23 cellular contexts compared by ENCODE assay signal in genomic region chr16:539901-540530, GRCh38. TPM values are rescaled to one million over a fixed set of nuclear protein-coding genes. Genes with fewer than 3 reads are reported as not detected.
A peak's percentile ranks its signal among the peaks of the same experiment; 100 is the strongest.
DNase-seq lines count a peak whose midpoint lies in the region; ATAC-seq, FAIRE-seq and TF ChIP-seq lines count a peak whose summit lies in the region.
"Had no signal": no experiment of that assay in that cellular context is flagged by ENCODE, and none has a peak within 500 bp of the region (broad histone marks: within the 10 kb centered on the region; RNA-seq: fewer than 3 reads in every experiment).

No MANE protein-coding gene starts in this region.

- no peak overlapping the region for H3K27ac Mint-ChIP-seq in GM23338
- H3K27ac Mint-ChIP-seq: activated naive CD4-positive, alpha-beta T cell treated with anti-CD3 and anti-CD28 coated beads for 36 hours; CD4-positive, CD25-positive, alpha-beta regulatory T cell had no signal

- H3K4me1 Mint-ChIP-seq in GM23338 = no peaks in the 10 kb centered on the region

- H3K36me3 ChIP-seq in HepG2 (replicated peaks in 1 of 2; ENCODE audit: control insufficient read depth in 1 of 2, insufficient read depth in 2 of 2, low read length in 2 of 2) = peaks cover 13 to 20% of the 10 kb centered on the region in 2 experiments; a peak in 4 of 5 replicates
- no peaks in the 10 kb centered on the region for H3K36me3 ChIP-seq in right lobe of liver
- H3K36me3 ChIP-seq in gastroesophageal sphincter = peaks cover 0 to 81% of the 10 kb centered on the region in 2 donors
- H3K36me3 ChIP-seq in gastrocnemius medialis = peaks cover 0 to 16% of the 10 kb centered on the region in 2 donors
- H3K36me3 ChIP-seq in GM23338 (ENCODE audit: insufficient read depth) = no peaks in the 10 kb centered on the region
- H3K36me3 ChIP-seq: breast epithelium had no signal

- H3K27me3 ChIP-seq in HepG2 (ENCODE audit: control insufficient read depth in 1 of 2, insufficient read depth in 2 of 2, low read length in 2 of 2) (no peaks in the 10 kb centered on the region), right lobe of liver (no peaks in the 10 kb centered on the region), gastroesophageal sphincter (no peaks in the 10 kb centered on the region), gastrocnemius medialis (no peaks in the 10 kb centered on the region), GM23338 (ENCODE audit: insufficient read depth) (no peaks in the 10 kb centered on the region)
- H3K27me3 ChIP-seq: breast epithelium, heart right ventricle, spleen had no signal

- TF ChIP-seq CTCF in HepG2 (CRISPR knock-in tag; IDR thresholded peaks at IDR 0.05) (no peak), right lobe of liver (IDR thresholded peaks at IDR 0.05) (no peak), fibroblast of the aortic adventitia (IDR thresholded peaks at IDR 0.05; ENCODE audit: insufficient read depth, low read length) (no peak), gastroesophageal sphincter (IDR thresholded peaks at IDR 0.05) (no peak), gastrocnemius medialis (IDR thresholded peaks at IDR 0.05 in 4 of 5, conservative IDR thresholded peaks at IDR 0.05 in 1 of 5) (no peak), GM23338 (conservative IDR thresholded peaks at IDR 0.05; ENCODE audit: low read depth in 2 of 2) (no peak)

- no peaks in the 10 kb centered on the region for H3F3A ChIP-seq in GM23338 (replicated peaks; ENCODE audit: low read depth)

- H3K79me2 ChIP-seq in HepG2 (ENCODE audit: insufficient read depth, low read length) (peaks cover 57% of the 10 kb centered on the region), GM23338 (replicated peaks; ENCODE audit: insufficient read depth) (peaks cover 43% of the 10 kb centered on the region)

- ATAC-seq in HepG2 (no peak), right lobe of liver (no peak), gastroesophageal sphincter (no peak), gastrocnemius medialis (no peak), GM23338 (no peak)
- ATAC-seq: heart right ventricle, Right ventricle myocardium inferior had no signal

- H3K4me3 ChIP-seq in HepG2 (replicated peaks in 1 of 3; ENCODE audit: insufficient read depth in 1 of 3, low read depth in 2 of 3, low read length in 3 of 3) = no peak overlapping the region
- no peak overlapping the region for H3K4me3 ChIP-seq in right lobe of liver
- H3K4me3 ChIP-seq in fibroblast of the aortic adventitia (ENCODE audit: low read depth, low read length) = no peak overlapping the region
- H3K4me3 ChIP-seq in gastroesophageal sphincter = no peak overlapping the region
- H3K4me3 ChIP-seq in gastrocnemius medialis = no peak overlapping the region
- H3K4me3 ChIP-seq in GM23338 = no peak overlapping the region
- H3K4me3 ChIP-seq: breast epithelium, heart right ventricle, lung, spleen had no signal

- H3K4me3 Mint-ChIP-seq in GM23338 = no peak overlapping the region
- H3K4me3 Mint-ChIP-seq: activated naive CD4-positive, alpha-beta T cell treated with anti-CD3 and anti-CD28 coated beads for 36 hours; CD4-positive, CD25-positive, alpha-beta regulatory T cell; naive B cell had no signal

- peaks cover 4% of the 10 kb centered on the region; the same call in 1 of the 3 replicates for H3K9me3 Mint-ChIP-seq in GM23338
- H3K9me3 Mint-ChIP-seq: activated naive CD4-positive, alpha-beta T cell treated with anti-CD3 and anti-CD28 coated beads for 36 hours; CD4-positive, CD25-positive, alpha-beta regulatory T cell; naive B cell had no signal

- no peak for FAIRE-seq in HepG2 (lab: Jason Lieb, UNC)

- TF ChIP-seq EP300 in HepG2 (IDR thresholded peaks at IDR 0.05; ENCODE audit: low read depth in 2 of 2, low read length in 2 of 2) (no peak), HepG2 (CRISPR knock-in tag; IDR thresholded peaks at IDR 0.05; ENCODE audit: borderline replicate concordance) (no peak), gastroesophageal sphincter (IDR thresholded peaks at IDR 0.05) (no peak)

- H4K20me1 ChIP-seq in HepG2 (ENCODE audit: insufficient read depth, low read length) = no peaks in the 10 kb centered on the region
- peaks cover 8% of the 10 kb centered on the region; the same call in 1 of the 2 replicates for H4K20me1 ChIP-seq in GM23338 (replicated peaks; ENCODE audit: insufficient read depth)

- peaks cover 6% of the 10 kb centered on the region for H3K36me3 Mint-ChIP-seq in GM23338 (ENCODE audit: low read depth)
- H3K36me3 Mint-ChIP-seq: CD4-positive, CD25-positive, alpha-beta regulatory T cell; naive B cell had no signal

- TF ChIP-seq POLR2A in HepG2 (IDR thresholded peaks at IDR 0.05; ENCODE audit: insufficient read depth in 1 of 2, low read depth in 2 of 2, low read length in 2 of 2) = no peak
- TF ChIP-seq POLR2A in right lobe of liver (IDR thresholded peaks at IDR 0.05) = no peak
- TF ChIP-seq POLR2A in gastroesophageal sphincter (IDR thresholded peaks at IDR 0.05) = no peak
- TF ChIP-seq POLR2A in gastrocnemius medialis (IDR thresholded peaks at IDR 0.05) = no peak

- no TSS peak for BruUV-seq in HepG2 (replicated peaks; lab: Mats Ljungman, UMichigan)

- WGBS in HepG2 (ENCODE audit: low lambda C conversion rate) = 97% methylated on average over 25 of the region's 34 CpGs
- WGBS in right lobe of liver (ENCODE audit: insufficient coverage, low coverage, low lambda C conversion rate, missing lambda C conversion rate) = 40% methylated on average over 1 of the region's 34 CpGs
- WGBS in gastroesophageal sphincter (ENCODE audit: low coverage in 1 of 2), 2 donors = no CpG with 5 or more reads among the region's 34 CpGs

- in situ Hi-C loops in HepG2 (cut with HindIII; ENCODE audit: extremely low pct_ligation_motif_present, low pct_unique_long_range_greater_than_20kb) (no loop called here), gastrocnemius medialis (cut with MboI; ENCODE audit: low sequenced_read_pairs in 4 of 4) (no loop called here)

- POLR2A ChIA-PET in HepG2 (lab: Yijun Ruan, JAX) = no interaction called here

- CTCF ChIA-PET in HepG2 (lab: Yijun Ruan, JAX; ENCODE audit: low intra/inter-chr PET ratio, low total read pairs) = no interaction called here

- no peak for TF ChIP-seq RAD21 in HepG2 (CRISPR knock-in tag; IDR thresholded peaks at IDR 0.05)

- H3K9ac ChIP-seq in HepG2 (ENCODE audit: insufficient read depth, low read depth, low read length) = no peak overlapping the region

- H3K4me2 ChIP-seq in HepG2 (ENCODE audit: low read depth, low read length) = no peak overlapping the region
- no peak overlapping the region for H3K4me2 ChIP-seq in GM23338

- intact Hi-C loops in HepG2 (cut with micrococcal nuclease; ENCODE audit: unreplicated experiment) (no loop called here), right lobe of liver (cut with DNase I) (no loop called here), gastrocnemius medialis (cut with DNase I; ENCODE audit: low total_unique reads) (no loop called here)

- H3K9me3 ChIP-seq in HepG2 (ENCODE audit: low read length) = no peaks in the 10 kb centered on the region
- no peaks in the 10 kb centered on the region for H3K9me3 ChIP-seq in right lobe of liver
- H3K9me3 ChIP-seq in gastroesophageal sphincter = no peaks in the 10 kb centered on the region
- H3K9me3 ChIP-seq in gastrocnemius medialis = no peaks in the 10 kb centered on the region
- H3K9me3 ChIP-seq: breast epithelium, heart right ventricle, spleen had no signal

- no peaks in the 10 kb centered on the region for H3K9me2 ChIP-seq in GM23338 (ENCODE audit: insufficient read depth)

- H3K4me1 ChIP-seq in HepG2 (ENCODE audit: insufficient read depth, low read length) = peaks cover 28% of the 10 kb centered on the region
- peaks cover 0 to 24% (median 9%) of the 10 kb centered on the region in 4 donors for H3K4me1 ChIP-seq in right lobe of liver
- peaks cover 0 to 8% (median 0%) of the 10 kb centered on the region in 3 donors for H3K4me1 ChIP-seq in gastroesophageal sphincter
- H3K4me1 ChIP-seq in gastrocnemius medialis = peaks cover 11 to 17% of the 10 kb centered on the region in 2 donors
- H3K4me1 ChIP-seq in GM23338 (ENCODE audit: insufficient read depth) = no peaks in the 10 kb centered on the region
- H3K4me1 ChIP-seq: breast epithelium had no signal

- H3K27me3 Mint-ChIP-seq in GM23338 (ENCODE audit: insufficient read depth, low read depth, poor library complexity) = peaks cover 2% of the 10 kb centered on the region
- H3K27me3 Mint-ChIP-seq: CD4-positive, CD25-positive, alpha-beta regulatory T cell; naive B cell had no signal

- no peak overlapping the region for H2AFZ ChIP-seq in HepG2 (ENCODE audit: low read length)
- no peak overlapping the region for H2AFZ ChIP-seq in GM23338

- no peak overlapping the region for H3K27ac ChIP-seq in HepG2 (ENCODE audit: extremely low read length, insufficient read depth, low read length)
- H3K27ac ChIP-seq in right lobe of liver = no peak overlapping the region
- no peak overlapping the region for H3K27ac ChIP-seq in gastroesophageal sphincter
- no peak overlapping the region for H3K27ac ChIP-seq in gastrocnemius medialis
- H3K27ac ChIP-seq in GM23338 (ENCODE audit: low read depth) = no peak overlapping the region
- H3K27ac ChIP-seq: breast epithelium, heart right ventricle, spleen had no signal

- DNase-seq in HepG2 (ENCODE audit: low spot score) (no peak), right lobe of liver (no peak), amniotic stem cell (lab: John Stamatoyannopoulos, UW) (peak; percentile 43), fibroblast of the aortic adventitia (ENCODE audit: low read depth) (peak; percentile 30), NCI-H2227 (lab: John Stamatoyannopoulos, UW; ENCODE audit: unreplicated experiment) (no peak), gastrocnemius medialis (no peak), GM23338 (ENCODE audit: low spot score) (no peak)
- DNase-seq: 8988T; activated CD4-positive, alpha-beta T cell treated with anti-CD3 and anti-CD28 coated beads, Interleukin-2, amount 50 U/mL, for 1 hour; activated naive CD4-positive, alpha-beta T cell treated with anti-CD3 and anti-CD28 coated beads for 36 hours; CD4-positive, CD25-positive, alpha-beta regulatory T cell; DND-41; heart right ventricle; islet precursor cell; naive B cell; NCI-H187 treated with DMSO at 0.1 percent for 48 hours; NCI-H446; spleen had no signal

RNA-seq across cellular contexts. Expression of gene CAPN15, which starts 12.5 kb away (rescaled TPM):
- total RNA-seq in HepG2 (2016; rRNA removed; fragmentation: Illumina TruSeq; extraction: Trizol) = 15.0 and 24.5 TPM in 2 replicates
- 4.2 and 4.4 TPM in 2 replicates for total RNA-seq in HepG2 (2016; cell fraction: cytosol; rRNA removed; fragmentation: Illumina TruSeq; extraction: Trizol; ENCODE audit: low read depth)
- total RNA-seq in HepG2 (2016; cell fraction: insoluble cytoplasmic fraction; rRNA removed; fragmentation: Illumina TruSeq; extraction: Trizol) = 12.6 and 24.1 TPM in 2 replicates
- total RNA-seq in HepG2 (2016; cell fraction: membrane; rRNA removed; fragmentation: Illumina TruSeq; extraction: Trizol) = 16.3 and 16.4 TPM in 2 replicates
- 14.9 and 20.4 TPM in 2 replicates for total RNA-seq in HepG2 (2016; cell fraction: nucleus; rRNA removed; fragmentation: Illumina TruSeq; extraction: Trizol)
- polyA plus RNA-seq in HepG2 (2011; rRNA removed) = 14.9 and 22.2 TPM in 2 replicates
- polyA plus RNA-seq in HepG2 (2011; cell fraction: cytosol; rRNA removed) = 11.3 and 22.6 TPM in 2 replicates
- 103 and 145 TPM in 2 replicates for polyA plus RNA-seq in HepG2 (2011; cell fraction: nucleus; rRNA removed)
- polyA plus RNA-seq in HepG2 (2012) = 17.6 and 19.5 TPM in 2 replicates
- 5.8 and 6.0 TPM in 2 replicates for polyA plus RNA-seq in HepG2 (2016; cell fraction: cytosol; fragmentation: Illumina TruSeq; extraction: Trizol; ENCODE audit: low read depth)
- 20.7 and 26.7 TPM in 2 replicates for polyA plus RNA-seq in HepG2 (2016; cell fraction: insoluble cytoplasmic fraction; fragmentation: Illumina TruSeq; extraction: Trizol; ENCODE audit: low read depth)
- polyA plus RNA-seq in HepG2 (2016; cell fraction: membrane; fragmentation: Illumina TruSeq; extraction: Trizol; ENCODE audit: low read depth) = 16.3 and 19.3 TPM in 2 replicates
- polyA plus RNA-seq in HepG2 (2016; cell fraction: nucleus; fragmentation: Illumina TruSeq; extraction: Trizol; ENCODE audit: insufficient read depth, low read depth) = 67.7 and 68.0 TPM in 2 replicates
- 22.1 and 60.1 TPM in 2 replicates for polyA minus RNA-seq in HepG2 (2011; rRNA and poly(A)+ RNA removed; ENCODE audit: low replicate concordance)
- 39.5 and 41.1 TPM in 2 replicates for polyA minus RNA-seq in HepG2 (2011; cell fraction: cytosol; rRNA and poly(A)+ RNA removed)
- polyA minus RNA-seq in HepG2 (2011; cell fraction: nucleus; rRNA and poly(A)+ RNA removed) = 16.0 and 18.4 TPM in 2 replicates
- total RNA-seq in right lobe of liver = 10 to 100 TPM; 17.3 to 34.3 (median 23.3) TPM
- total RNA-seq in fibroblast of the aortic adventitia (ENCODE audit: low replicate concordance) = 31.6 and 43.9 TPM in 2 replicates
- 10 to 100 TPM; 21.8 to 42.7 (median 29.2) TPM for total RNA-seq in gastroesophageal sphincter
- total RNA-seq in gastrocnemius medialis = 10 to 100 TPM; 22.3 to 37.8 (median 27.4) TPM
- total RNA-seq in GM23338 (2014; rRNA removed; shearing (Covaris generic)) = 142 and 164 TPM in 2 replicates
- polyA plus RNA-seq in GM23338 (2016; fragmentation: Nextera tagmentation; extraction: Ambion mirVana) = 27.3 and 30.7 TPM in 2 replicates

RNA-seq across cellular contexts. Expression of gene PRR35, which starts 20.2 kb away (rescaled TPM):
- total RNA-seq in HepG2 (2016; rRNA removed; fragmentation: Illumina TruSeq; extraction: Trizol) = 0.07 TPM in 1 of 2 replicates, not detected in the other
- total RNA-seq in HepG2 (2016; cell fraction: cytosol; rRNA removed; fragmentation: Illumina TruSeq; extraction: Trizol; ENCODE audit: low read depth) = not detected in 2 replicates
- not detected in 2 replicates for total RNA-seq in HepG2 (2016; cell fraction: insoluble cytoplasmic fraction; rRNA removed; fragmentation: Illumina TruSeq; extraction: Trizol)
- not detected in 2 replicates for total RNA-seq in HepG2 (2016; cell fraction: membrane; rRNA removed; fragmentation: Illumina TruSeq; extraction: Trizol)
- not detected in 2 replicates for total RNA-seq in HepG2 (2016; cell fraction: nucleus; rRNA removed; fragmentation: Illumina TruSeq; extraction: Trizol)
- polyA plus RNA-seq in HepG2 (2011; rRNA removed) = 0.16 and 0.38 TPM in 2 replicates
- 0.23 and 0.28 TPM in 2 replicates for polyA plus RNA-seq in HepG2 (2011; cell fraction: cytosol; rRNA removed)
- 0.81 and 1.2 TPM in 2 replicates for polyA plus RNA-seq in HepG2 (2011; cell fraction: nucleus; rRNA removed)
- polyA plus RNA-seq in HepG2 (2012) = 0.63 and 0.74 TPM in 2 replicates
- not detected in 2 replicates for polyA plus RNA-seq in HepG2 (2016; cell fraction: cytosol; fragmentation: Illumina TruSeq; extraction: Trizol; ENCODE audit: low read depth)
- not detected in 2 replicates for polyA plus RNA-seq in HepG2 (2016; cell fraction: insoluble cytoplasmic fraction; fragmentation: Illumina TruSeq; extraction: Trizol; ENCODE audit: low read depth)
- polyA plus RNA-seq in HepG2 (2016; cell fraction: membrane; fragmentation: Illumina TruSeq; extraction: Trizol; ENCODE audit: low read depth) = not detected in 2 replicates
- not detected in 2 replicates for polyA plus RNA-seq in HepG2 (2016; cell fraction: nucleus; fragmentation: Illumina TruSeq; extraction: Trizol; ENCODE audit: insufficient read depth, low read depth)
- polyA minus RNA-seq in HepG2 (2011; rRNA and poly(A)+ RNA removed; ENCODE audit: low replicate concordance) = 0.12 TPM in 1 of 2 replicates, not detected in the other
- polyA minus RNA-seq in HepG2 (2011; cell fraction: cytosol; rRNA and poly(A)+ RNA removed) = 0.35 and 0.40 TPM in 2 replicates
- not detected in 2 replicates for polyA minus RNA-seq in HepG2 (2011; cell fraction: nucleus; rRNA and poly(A)+ RNA removed)
- total RNA-seq in right lobe of liver = not detected
- not detected in 2 replicates for total RNA-seq in fibroblast of the aortic adventitia (ENCODE audit: low replicate concordance)
- not detected for total RNA-seq in gastroesophageal sphincter
- not detected for total RNA-seq in gastrocnemius medialis
- 1.1 and 1.4 TPM in 2 replicates for total RNA-seq in GM23338 (2014; rRNA removed; shearing (Covaris generic))
- polyA plus RNA-seq in GM23338 (2016; fragmentation: Nextera tagmentation; extraction: Ambion mirVana) = 0.32 and 0.63 TPM in 2 replicates
- total RNA-seq: activated naive CD4-positive, alpha-beta T cell treated with anti-CD3 and anti-CD28 coated beads for 36 hours; breast epithelium; CD4-positive, CD25-positive, alpha-beta regulatory T cell; heart right ventricle; lung; pulmonary artery endothelial cell; Right ventricle myocardium inferior; spleen had no signal
- polyA plus RNA-seq: CD4-positive, CD25-positive, alpha-beta regulatory T cell; heart right ventricle; lung; spleen had no signal

RNA-seq across cellular contexts. Expression of gene NHLRC4, which starts 26.8 kb away (rescaled TPM):
- total RNA-seq in HepG2 (2016; rRNA removed; fragmentation: Illumina TruSeq; extraction: Trizol) (0.40 and 0.48 TPM in 2 replicates), right lobe of liver (under 1 TPM in 5 of 6 experiments, not detected in 1; 0.12 to 0.33 (median 0.28) TPM), fibroblast of the aortic adventitia (ENCODE audit: low replicate concordance) (2.0 and 2.5 TPM in 2 replicates), gastroesophageal sphincter (1 to 10 TPM in 2 of 4 donors, under 1 TPM in 2; 0.47 to 2.9 (median 0.87) TPM), gastrocnemius medialis (under 1 TPM; 0.42 to 0.56 (median 0.48) TPM)
- not detected in 2 replicates for total RNA-seq in HepG2 (2016; cell fraction: cytosol; rRNA removed; fragmentation: Illumina TruSeq; extraction: Trizol; ENCODE audit: low read depth)
- 0.33 and 0.45 TPM in 2 replicates for total RNA-seq in HepG2 (2016; cell fraction: insoluble cytoplasmic fraction; rRNA removed; fragmentation: Illumina TruSeq; extraction: Trizol)
- 0.10 and 0.22 TPM in 2 replicates for total RNA-seq in HepG2 (2016; cell fraction: membrane; rRNA removed; fragmentation: Illumina TruSeq; extraction: Trizol)
- 0.22 TPM in 1 of 2 replicates, not detected in the other for total RNA-seq in HepG2 (2016; cell fraction: nucleus; rRNA removed; fragmentation: Illumina TruSeq; extraction: Trizol)
- polyA plus RNA-seq in HepG2 (2011; rRNA removed) (0.59 and 1.1 TPM in 2 replicates), GM23338 (2016; fragmentation: Nextera tagmentation; extraction: Ambion mirVana) (0.14 and 0.47 TPM in 2 replicates)
- 0.71 and 1.2 TPM in 2 replicates for polyA plus RNA-seq in HepG2 (2011; cell fraction: cytosol; rRNA removed)
- polyA plus RNA-seq in HepG2 (2011; cell fraction: nucleus; rRNA removed) = 1.3 and 1.7 TPM in 2 replicates
- 1.4 and 1.5 TPM in 2 replicates for polyA plus RNA-seq in HepG2 (2012)
- 0.09 TPM in 1 of 2 replicates, not detected in the other for polyA plus RNA-seq in HepG2 (2016; cell fraction: cytosol; fragmentation: Illumina TruSeq; extraction: Trizol; ENCODE audit: low read depth)
- 0.26 TPM in 2 replicates for polyA plus RNA-seq in HepG2 (2016; cell fraction: insoluble cytoplasmic fraction; fragmentation: Illumina TruSeq; extraction: Trizol; ENCODE audit: low read depth)
- not detected in 2 replicates for polyA plus RNA-seq in HepG2 (2016; cell fraction: membrane; fragmentation: Illumina TruSeq; extraction: Trizol; ENCODE audit: low read depth)
- polyA plus RNA-seq in HepG2 (2016; cell fraction: nucleus; fragmentation: Illumina TruSeq; extraction: Trizol; ENCODE audit: insufficient read depth, low read depth) = not detected in 2 replicates
- polyA minus RNA-seq in HepG2 (2011; rRNA and poly(A)+ RNA removed; ENCODE audit: low replicate concordance) = 1.4 TPM in 1 of 2 replicates, not detected in the other
- polyA minus RNA-seq in HepG2 (2011; cell fraction: cytosol; rRNA and poly(A)+ RNA removed) = 0.40 and 0.88 TPM in 2 replicates
- 0.13 and 0.25 TPM in 2 replicates for polyA minus RNA-seq in HepG2 (2011; cell fraction: nucleus; rRNA and poly(A)+ RNA removed)
- 0.80 TPM in 1 of 2 replicates, not detected in the other for total RNA-seq in GM23338 (2014; rRNA removed; shearing (Covaris generic))

RNA-seq across cellular contexts. Expression of gene PIGQ, which starts 29.8 kb away (rescaled TPM):
- total RNA-seq in HepG2 (2016; rRNA removed; fragmentation: Illumina TruSeq; extraction: Trizol) (8.4 and 19.7 TPM in 2 replicates), right lobe of liver (10 to 100 TPM; 19.5 to 32.0 (median 27.8) TPM), fibroblast of the aortic adventitia (ENCODE audit: low replicate concordance) (20.7 and 29.1 TPM in 2 replicates), gastroesophageal sphincter (10 to 100 TPM; 30.4 to 42.4 (median 36.8) TPM), gastrocnemius medialis (10 to 100 TPM; 22.2 to 47.3 (median 38.5) TPM)
- 7.5 and 10.0 TPM in 2 replicates for total RNA-seq in HepG2 (2016; cell fraction: cytosol; rRNA removed; fragmentation: Illumina TruSeq; extraction: Trizol; ENCODE audit: low read depth)
- 7.4 and 18.9 TPM in 2 replicates for total RNA-seq in HepG2 (2016; cell fraction: insoluble cytoplasmic fraction; rRNA removed; fragmentation: Illumina TruSeq; extraction: Trizol)
- total RNA-seq in HepG2 (2016; cell fraction: membrane; rRNA removed; fragmentation: Illumina TruSeq; extraction: Trizol) = 13.0 and 18.2 TPM in 2 replicates
- total RNA-seq in HepG2 (2016; cell fraction: nucleus; rRNA removed; fragmentation: Illumina TruSeq; extraction: Trizol) = 16.8 and 19.0 TPM in 2 replicates
- polyA plus RNA-seq in HepG2 (2011; rRNA removed) (7.7 and 13.6 TPM in 2 replicates), GM23338 (2016; fragmentation: Nextera tagmentation; extraction: Ambion mirVana) (28.0 and 30.2 TPM in 2 replicates)
- polyA plus RNA-seq in HepG2 (2011; cell fraction: cytosol; rRNA removed) = 7.2 and 11.6 TPM in 2 replicates
- 70.8 and 80.2 TPM in 2 replicates for polyA plus RNA-seq in HepG2 (2011; cell fraction: nucleus; rRNA removed)
- polyA plus RNA-seq in HepG2 (2012) = 6.7 and 8.5 TPM in 2 replicates
- polyA plus RNA-seq in HepG2 (2016; cell fraction: cytosol; fragmentation: Illumina TruSeq; extraction: Trizol; ENCODE audit: low read depth) = 6.3 and 7.2 TPM in 2 replicates
- 6.9 and 8.3 TPM in 2 replicates for polyA plus RNA-seq in HepG2 (2016; cell fraction: insoluble cytoplasmic fraction; fragmentation: Illumina TruSeq; extraction: Trizol; ENCODE audit: low read depth)
- polyA plus RNA-seq in HepG2 (2016; cell fraction: membrane; fragmentation: Illumina TruSeq; extraction: Trizol; ENCODE audit: low read depth) = 10.4 and 10.8 TPM in 2 replicates
- polyA plus RNA-seq in HepG2 (2016; cell fraction: nucleus; fragmentation: Illumina TruSeq; extraction: Trizol; ENCODE audit: insufficient read depth, low read depth) = 31.7 and 36.7 TPM in 2 replicates
- 38.0 and 89.1 TPM in 2 replicates for polyA minus RNA-seq in HepG2 (2011; rRNA and poly(A)+ RNA removed; ENCODE audit: low replicate concordance)
- polyA minus RNA-seq in HepG2 (2011; cell fraction: cytosol; rRNA and poly(A)+ RNA removed) = 8.1 and 11.1 TPM in 2 replicates
- 13.6 and 14.0 TPM in 2 replicates for polyA minus RNA-seq in HepG2 (2011; cell fraction: nucleus; rRNA and poly(A)+ RNA removed)
- 49.9 and 62.3 TPM in 2 replicates for total RNA-seq in GM23338 (2014; rRNA removed; shearing (Covaris generic))

RNA-seq across cellular contexts. Expression of gene RAB40C, which starts 49.9 kb away (rescaled TPM):
- 8.2 and 11.5 TPM in 2 replicates for total RNA-seq in HepG2 (2016; rRNA removed; fragmentation: Illumina TruSeq; extraction: Trizol)
- 3.9 TPM in 2 replicates for total RNA-seq in HepG2 (2016; cell fraction: cytosol; rRNA removed; fragmentation: Illumina TruSeq; extraction: Trizol; ENCODE audit: low read depth)
- 7.7 and 10.5 TPM in 2 replicates for total RNA-seq in HepG2 (2016; cell fraction: insoluble cytoplasmic fraction; rRNA removed; fragmentation: Illumina TruSeq; extraction: Trizol)
- total RNA-seq in HepG2 (2016; cell fraction: membrane; rRNA removed; fragmentation: Illumina TruSeq; extraction: Trizol) = 9.2 and 9.7 TPM in 2 replicates
- 6.0 and 7.3 TPM in 2 replicates for total RNA-seq in HepG2 (2016; cell fraction: nucleus; rRNA removed; fragmentation: Illumina TruSeq; extraction: Trizol)
- 7.7 and 10.6 TPM in 2 replicates for polyA plus RNA-seq in HepG2 (2011; rRNA removed)
- polyA plus RNA-seq in HepG2 (2011; cell fraction: cytosol; rRNA removed) = 6.0 and 10.4 TPM in 2 replicates
- 25.9 TPM in 2 replicates for polyA plus RNA-seq in HepG2 (2011; cell fraction: nucleus; rRNA removed)
- polyA plus RNA-seq in HepG2 (2012) = 7.0 and 9.0 TPM in 2 replicates
- 2.5 and 2.9 TPM in 2 replicates for polyA plus RNA-seq in HepG2 (2016; cell fraction: cytosol; fragmentation: Illumina TruSeq; extraction: Trizol; ENCODE audit: low read depth)
- 8.9 and 11.2 TPM in 2 replicates for polyA plus RNA-seq in HepG2 (2016; cell fraction: insoluble cytoplasmic fraction; fragmentation: Illumina TruSeq; extraction: Trizol; ENCODE audit: low read depth)
- 6.5 and 6.8 TPM in 2 replicates for polyA plus RNA-seq in HepG2 (2016; cell fraction: membrane; fragmentation: Illumina TruSeq; extraction: Trizol; ENCODE audit: low read depth)
- 20.2 and 22.4 TPM in 2 replicates for polyA plus RNA-seq in HepG2 (2016; cell fraction: nucleus; fragmentation: Illumina TruSeq; extraction: Trizol; ENCODE audit: insufficient read depth, low read depth)
- polyA minus RNA-seq in HepG2 (2011; rRNA and poly(A)+ RNA removed; ENCODE audit: low replicate concordance) = 15.3 and 16.9 TPM in 2 replicates
- 5.5 and 7.3 TPM in 2 replicates for polyA minus RNA-seq in HepG2 (2011; cell fraction: cytosol; rRNA and poly(A)+ RNA removed)
- 3.4 and 4.0 TPM in 2 replicates for polyA minus RNA-seq in HepG2 (2011; cell fraction: nucleus; rRNA and poly(A)+ RNA removed)
- total RNA-seq in right lobe of liver = 10 to 100 TPM in 5 of 6 experiments, 1 to 10 TPM in 1; 10.0 to 14.1 (median 12.0) TPM
- 12.0 and 14.6 TPM in 2 replicates for total RNA-seq in fibroblast of the aortic adventitia (ENCODE audit: low replicate concordance)
- total RNA-seq in gastroesophageal sphincter = 10 to 100 TPM; 17.7 to 28.3 (median 22.1) TPM
- 10 to 100 TPM; 15.6 to 29.3 (median 21.4) TPM for total RNA-seq in gastrocnemius medialis
- total RNA-seq in GM23338 (2014; rRNA removed; shearing (Covaris generic)) = 24.2 and 24.6 TPM in 2 replicates
- 11.2 and 12.0 TPM in 2 replicates for polyA plus RNA-seq in GM23338 (2016; fragmentation: Nextera tagmentation; extraction: Ambion mirVana)

Comparison
In these comparisons a context has a peak if more than half of its experiments do, and no peak if none do; other contexts are left out.
1. DNase-seq: peak in amniotic stem cell (single experiment) and fibroblast of the aortic adventitia (single experiment); none in HepG2 (single experiment), right lobe of liver (0 of 3), NCI-H2227 (single experiment), gastrocnemius medialis (0 of 2) and GM23338 (single experiment).